Comparison of ENCODE assay signal across 10 cellular contexts in genomic region chr14:68941820-68942219, GRCh38. TPM values are rescaled to one million over a fixed set of nuclear protein-coding genes. Genes with fewer than 3 reads are reported as not detected.
DNase-seq lines count a peak whose midpoint lies in the region; TF ChIP-seq lines count a peak whose summit lies in the region.
"Had no signal": no experiment of that assay in that cellular context is flagged by ENCODE, and none has a peak within 500 bp of the region (broad histone marks: within the 10 kb centered on the region; RNA-seq: fewer than 3 reads in every experiment).

No MANE protein-coding gene starts in this region.

- H2AFZ ChIP-seq in Karpas-422 (ENCODE audit: low read length): no peak overlapping the region

- H3K79me2 ChIP-seq in Karpas-422 (ENCODE audit: low read length): no peaks in the 10 kb centered on the region

- H3K9me3 ChIP-seq in esophagus squamous epithelium (no peaks in the 10 kb centered on the region), Karpas-422 (ENCODE audit: low read length) (no peaks in the 10 kb centered on the region)
- H3K9me3 ChIP-seq: gastrocnemius medialis had no signal

- H3K27me3 ChIP-seq in esophagus squamous epithelium: no peaks in the 10 kb centered on the region
- no peaks in the 10 kb centered on the region for H3K27me3 ChIP-seq in Karpas-422 (ENCODE audit: low read length)
- H3K27me3 ChIP-seq: gastrocnemius medialis had no signal

- TF ChIP-seq CTCF in esophagus squamous epithelium (IDR thresholded peaks at IDR 0.05): peak in 5 of 6 experiments; percentile 31 to 77 (median 60)
- TF ChIP-seq CTCF in neural crest cell (conservative IDR thresholded peaks at IDR 0.05): no peak

- H3K27ac ChIP-seq in esophagus squamous epithelium (peak overlapping the region; percentile 75 to 93 (median 82)), Karpas-422 (ENCODE audit: low read length) (no peak overlapping the region)

- H4K20me1 ChIP-seq in Karpas-422 (ENCODE audit: insufficient read depth, low read depth, low read length): no peaks in the 10 kb centered on the region

- WGBS in esophagus squamous epithelium, 2 donors: 17 to 30% methylated on average over 2 of the region's 5 CpGs

- TF ChIP-seq POLR2A in esophagus squamous epithelium (IDR thresholded peaks at IDR 0.05): no peak

- H3K4me1 ChIP-seq in esophagus squamous epithelium (peaks cover 83 to 100% (median 96%) of the 10 kb centered on the region in 3 donors), Karpas-422 (ENCODE audit: low read length) (no peaks in the 10 kb centered on the region)

- H3K9me2 ChIP-seq in Karpas-422 (replicated peaks; ENCODE audit: insufficient read depth, low read length): no peaks in the 10 kb centered on the region

- no peaks in the 10 kb centered on the region for H3K9me3 Mint-ChIP-seq in neural crest cell

- no peaks in the 10 kb centered on the region for H3K27me3 Mint-ChIP-seq in neural crest cell (ENCODE audit: low read depth)

- H3K4me3 Mint-ChIP-seq in neural crest cell: no peak overlapping the region

- peak overlapping the region; percentile 35 for H3K27ac Mint-ChIP-seq in neural crest cell (ENCODE audit: unreplicated experiment)

- intact Hi-C loops in esophagus squamous epithelium (cut with DNase I): loop anchor here (5.0 kb wide), 1 partner anchor 35 kb away; the partner anchor contains the start of gene ACTN1

- H3K4me1 Mint-ChIP-seq in neural crest cell: peaks cover 57% of the 10 kb centered on the region

- H3K36me3 Mint-ChIP-seq in neural crest cell (ENCODE audit: low read depth): no peaks in the 10 kb centered on the region

- DNase-seq in COLO829 (ENCODE audit: low spot score) (peak; percentile 38), RPMI7951 (ENCODE audit: low read depth) (peak; percentile 96), esophagus squamous epithelium (lab: John Stamatoyannopoulos, UW) (no peak), neural crest cell (ENCODE audit: low read depth, low spot score) (no peak), COR-L47 (lab: John Stamatoyannopoulos, UW) (no peak), Karpas-422 (no peak), SKM-1 treated with dmso at 0.1 percent for 144 hours (lab: John Stamatoyannopoulos, UW; ENCODE audit: unreplicated experiment) (no peak), NCI-H146 treated with DMSO at 0.1 percent for 48 hours (lab: John Stamatoyannopoulos, UW; ENCODE audit: unreplicated experiment) (no peak)
- DNase-seq: NCI-H524 had no signal

- H3K4me2 ChIP-seq in Karpas-422 (ENCODE audit: low read depth, low read length, poor library complexity, severe bottlenecking): no peak overlapping the region

- no peak overlapping the region for H3K9ac ChIP-seq in Karpas-422 (ENCODE audit: low read length)

- H3K36me3 ChIP-seq in esophagus squamous epithelium: no peaks in the 10 kb centered on the region
- no peaks in the 10 kb centered on the region for H3K36me3 ChIP-seq in Karpas-422 (ENCODE audit: insufficient read depth, low read length)
- H3K36me3 ChIP-seq: gastrocnemius medialis had no signal

- H3K4me3 ChIP-seq in esophagus squamous epithelium (no peak overlapping the region), Karpas-422 (ENCODE audit: low read length) (no peak overlapping the region)
- H3K4me3 ChIP-seq: gastrocnemius medialis had no signal

RNA-seq across cellular contexts. Expression of gene ACTN1, which starts 37.3 kb away (rescaled TPM):
- total RNA-seq in RPMI7951 (2014; rRNA removed; shearing (Covaris generic)): 228 and 231 TPM in 2 replicates
- total RNA-seq in esophagus squamous epithelium: 100 to 1,000 TPM; 118 to 145 (median 131) TPM
- total RNA-seq in neural crest cell: 73.9 and 77.1 TPM in 2 replicates
- 1.1 TPM in 1 of 2 replicates, not detected in the other for total RNA-seq in Karpas-422 (2014; rRNA removed; shearing (Covaris generic); ENCODE audit: low replicate concordance)

Comparison
In these comparisons a context has a peak if more than half of its experiments do, and no peak if none do; other contexts are left out.
1. DNase-seq: peak in COLO829 (single experiment) and RPMI7951 (single experiment); none in esophagus squamous epithelium (single experiment), neural crest cell (single experiment), COR-L47 (single experiment), Karpas-422 (single experiment), SKM-1 treated with dmso at 0.1 percent for 144 hours (single experiment) and NCI-H146 treated with DMSO at 0.1 percent for 48 hours (single experiment).
2. RNA of gene ACTN1, which starts 37.3 kb away (total RNA-seq): 228 to 231 TPM in RPMI7951, 118 to 145 TPM in esophagus squamous epithelium and 73.9 to 77.1 TPM in neural crest cell; 1.1 TPM in Karpas-422; every median in the first group is over 10 times any median in the second.